Comparison of ENCODE assay signal across 9 cellular contexts in the genomic region with DNA sequence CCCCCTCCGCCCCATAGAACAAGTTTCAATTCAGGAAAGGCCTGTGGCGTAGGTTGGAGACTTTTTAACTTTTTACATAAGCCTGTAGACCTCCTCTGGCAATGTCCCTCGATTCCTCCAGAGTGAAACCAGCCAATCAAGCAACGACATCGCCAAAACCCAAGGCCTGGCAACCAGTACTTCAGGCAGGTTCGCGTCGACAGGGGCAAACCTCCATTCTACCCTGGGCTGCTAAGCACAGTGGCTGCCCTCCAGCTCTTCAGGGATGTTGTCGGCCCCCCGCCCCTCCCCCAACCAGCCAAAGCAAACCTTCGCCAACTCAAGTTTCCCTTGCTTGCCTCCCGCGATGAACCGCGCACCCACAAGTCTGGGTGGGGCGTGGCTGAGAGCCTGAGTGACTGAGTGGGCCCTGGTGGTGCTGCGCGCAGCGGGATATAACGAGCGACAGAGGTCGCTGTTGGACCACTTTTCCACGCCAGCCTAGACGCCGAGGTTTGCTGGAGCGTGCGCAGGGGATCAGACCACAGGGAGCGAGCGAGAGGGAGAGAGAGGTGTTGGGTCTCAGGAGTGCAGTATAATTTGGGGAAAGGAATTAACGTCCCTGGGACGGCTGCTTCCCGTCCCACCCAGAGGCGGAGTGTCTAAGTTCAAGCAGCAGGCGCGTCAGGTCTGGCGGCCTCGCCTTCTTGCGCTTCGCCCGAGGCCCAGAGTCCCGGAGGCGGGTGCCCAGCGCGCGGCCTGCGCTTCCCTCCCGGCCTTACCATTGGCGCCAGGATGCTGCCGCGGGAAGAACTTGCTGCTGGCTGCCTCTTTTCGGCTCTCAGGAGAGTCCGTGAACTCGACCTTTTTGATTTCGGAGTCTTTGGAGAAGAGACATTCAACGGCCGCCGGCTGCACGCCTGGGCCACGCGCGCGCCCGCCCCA. TPM values are rescaled to one million over a fixed set of nuclear protein-coding genes. Genes with fewer than 3 reads are reported as not detected.
A peak's percentile ranks its signal among the peaks of the same experiment; 100 is the strongest.
DNase-seq lines count a peak whose midpoint lies in the region; ATAC-seq and TF ChIP-seq lines count a peak whose summit lies in the region.
"Had no signal": no experiment of that assay in that cellular context is flagged by ENCODE, and none has a peak within 500 bp of the region (broad histone marks: within the 10 kb centered on the region; RNA-seq: fewer than 3 reads in every experiment).

No MANE protein-coding gene starts in this region.

- H3K9me3 ChIP-seq in A673 (ENCODE audit: low read depth, low read length, poor library complexity, severe bottlenecking), result no peaks in the 10 kb centered on the region
- H3K9me3 ChIP-seq: SJSA1 had no signal

- H3K27ac Mint-ChIP-seq in WTC11, result no peak overlapping the region
- H3K27ac Mint-ChIP-seq in nephron, result peak overlapping the region; percentile 48 to 88 (median 81)
- no peak overlapping the region for H3K27ac Mint-ChIP-seq in immature natural killer cell

- H3K4me1 Mint-ChIP-seq in WTC11 (peaks cover 66% of the 10 kb centered on the region), nephron (peaks cover 48% of the 10 kb centered on the region), immature natural killer cell (peaks cover 0 to 1% of the 10 kb centered on the region in 2 donors)

- H3K4me3 Mint-ChIP-seq in WTC11, result peak overlapping the region; percentile 85
- peak overlapping the region; percentile 85 to 87 (median 86) for H3K4me3 Mint-ChIP-seq in nephron
- peak overlapping the region in 1 of 5 donors; percentile 69 for H3K4me3 Mint-ChIP-seq in immature natural killer cell

- ATAC-seq in HG02678 (IDR thresholded peaks at IDR 0.05; ENCODE audit: unreplicated experiment) (peak; percentile 97), WTC11 (peak; percentile 60)

- no peak overlapping the region for H3K27ac ChIP-seq in A673 (ENCODE audit: low read depth, low read length, poor library complexity, severe bottlenecking)
- H3K27ac ChIP-seq: SJSA1 had no signal

- DNase-seq in A673 (ENCODE audit: low spot score) (peak; percentile 92), MV-4-11 (lab: John Stamatoyannopoulos, UW) (peak; percentile 51), WTC11 (ENCODE audit: low spot score) (peak; percentile 86), fibroblast of the conjunctiva (ENCODE audit: low read depth) (peak; percentile 94), immature natural killer cell (no peak)

- peak; percentile 97 for TF ChIP-seq CTCF in A673 (conservative IDR thresholded peaks at IDR 0.05; ENCODE audit: low read depth, low read length)
- TF ChIP-seq CTCF in GM12872 (IDR thresholded peaks at IDR 0.05; ENCODE audit: insufficient read depth, low read depth, low read length), result peak; percentile 78
- TF ChIP-seq CTCF in WTC11 (IDR thresholded peaks at IDR 0.05), result peak; percentile 65
- peak; percentile 91 to 97 (median 96) for TF ChIP-seq CTCF in nephron (IDR thresholded peaks at IDR 0.05; ENCODE audit: unreplicated experiment in 3 of 3)

- no peaks in the 10 kb centered on the region for H3K4me1 ChIP-seq in A673 (ENCODE audit: insufficient read depth, low read length, poor library complexity, severe bottlenecking)

- intact Hi-C loops in A673 (cut with micrococcal nuclease; ENCODE audit: unreplicated experiment), result loop anchor here (1.0 to 10.0 kb wide), 7 partner anchors 340 to 1303 kb away; no protein-coding TSS in a partner anchor

- peaks cover 4% of the 10 kb centered on the region for H3K27me3 ChIP-seq in A673 (replicated peaks; ENCODE audit: insufficient read depth, low read depth, low read length, poor library complexity)
- H3K27me3 ChIP-seq: SJSA1 had no signal

- peak overlapping the region; percentile 40 for H3K4me3 ChIP-seq in A673 (ENCODE audit: low read depth, low read length, poor library complexity, severe bottlenecking)
- H3K4me3 ChIP-seq: SJSA1 had no signal

- BruUV-seq in A673 (replicated peaks; lab: Mats Ljungman, UMichigan), result no TSS peak

- POLR2A ChIA-PET in A673 (lab: Charles Lee; ENCODE audit: low non-redundant PET) (no interaction called here), WTC11 (lab: Charles Lee) (no interaction called here)

- H3K9me3 Mint-ChIP-seq in WTC11, result no peaks in the 10 kb centered on the region
- no peaks in the 10 kb centered on the region for H3K9me3 Mint-ChIP-seq in nephron
- H3K9me3 Mint-ChIP-seq in immature natural killer cell, result peaks cover 6 to 58% (median 17%) of the 10 kb centered on the region in 6 donors

- CTCF ChIA-PET in A673 (lab: Charles Lee) (interaction anchor here (0.6 kb wide), 1 partner anchor 999 kb away, joined by 3 read pairs; no protein-coding TSS in a partner anchor), WTC11 (lab: Charles Lee) (interaction anchor here (1.5 to 1.7 kb wide), 3 partner anchors 17 to 843 kb away, joined by 3 to 7 read pairs (median 4); no protein-coding TSS in a partner anchor)

- no peaks in the 10 kb centered on the region for H3K36me3 ChIP-seq in A673 (ENCODE audit: insufficient read depth, low read length, poor library complexity, severe bottlenecking)

- H3K27me3 Mint-ChIP-seq in WTC11 (ENCODE audit: low read depth) (peaks cover 100% of the 10 kb centered on the region), nephron (ENCODE audit: low read depth) (peaks cover 97% of the 10 kb centered on the region), immature natural killer cell (ENCODE audit: low read depth in 3 of 3) (peaks cover 36 to 59% (median 50%) of the 10 kb centered on the region in 3 donors)

- no peaks in the 10 kb centered on the region for H3K36me3 Mint-ChIP-seq in WTC11
- peaks cover 9% of the 10 kb centered on the region for H3K36me3 Mint-ChIP-seq in nephron (ENCODE audit: low read depth)
- peaks cover 0 to 10% (median 6%) of the 10 kb centered on the region in 3 donors for H3K36me3 Mint-ChIP-seq in immature natural killer cell

TF ChIP-seq in WTC11, 78 proteins besides CTCF, POLR2A, EP300 and RAD21 (continues in another document):
- TF ChIP-seq ESRRA (CRISPR knock-in tag; IDR thresholded peaks at IDR 0.05; ENCODE audit: borderline replicate concordance) (peak; percentile 51; the same call in 1 of the 2 replicates), ZNF121 (CRISPR knock-in tag; IDR thresholded peaks at IDR 0.05) (no peak), MAX (CRISPR knock-in tag; IDR thresholded peaks at IDR 0.05) (peak; percentile 81), ATF1 (CRISPR knock-in tag; IDR thresholded peaks at IDR 0.05) (no peak), NFYB (CRISPR knock-in tag; conservative IDR thresholded peaks at IDR 0.05; ENCODE audit: low read depth) (no peak; the same call in 1 of the 2 replicates), CBFB (CRISPR knock-in tag; IDR thresholded peaks at IDR 0.05; ENCODE audit: low read depth) (no peak), NR2C2 (CRISPR knock-in tag; IDR thresholded peaks at IDR 0.05) (peak; percentile 59), FOXK1 (CRISPR knock-in tag; IDR thresholded peaks at IDR 0.05) (0 out of 2 replicates have a peak, but pooled peaks have one; percentile 24), ZNF425 (CRISPR knock-in tag; conservative IDR thresholded peaks at IDR 0.05) (no peak), GABPB1 (CRISPR knock-in tag; IDR thresholded peaks at IDR 0.05) (no peak), JUN (CRISPR knock-in tag; IDR thresholded peaks at IDR 0.05) (no peak; the same call in 1 of the 2 replicates), TEAD4 (CRISPR knock-in tag; IDR thresholded peaks at IDR 0.05) (no peak), MYBL2 (CRISPR knock-in tag; IDR thresholded peaks at IDR 0.05) (peak; percentile 74; the same call in 1 of the 2 replicates), CREB1 (CRISPR knock-in tag; IDR thresholded peaks at IDR 0.05) (peak; percentile 62; the same call in 1 of the 2 replicates), SMAD4 (CRISPR knock-in tag; IDR thresholded peaks at IDR 0.05) (no peak)
- TF ChIP-seq, protein P1, sequence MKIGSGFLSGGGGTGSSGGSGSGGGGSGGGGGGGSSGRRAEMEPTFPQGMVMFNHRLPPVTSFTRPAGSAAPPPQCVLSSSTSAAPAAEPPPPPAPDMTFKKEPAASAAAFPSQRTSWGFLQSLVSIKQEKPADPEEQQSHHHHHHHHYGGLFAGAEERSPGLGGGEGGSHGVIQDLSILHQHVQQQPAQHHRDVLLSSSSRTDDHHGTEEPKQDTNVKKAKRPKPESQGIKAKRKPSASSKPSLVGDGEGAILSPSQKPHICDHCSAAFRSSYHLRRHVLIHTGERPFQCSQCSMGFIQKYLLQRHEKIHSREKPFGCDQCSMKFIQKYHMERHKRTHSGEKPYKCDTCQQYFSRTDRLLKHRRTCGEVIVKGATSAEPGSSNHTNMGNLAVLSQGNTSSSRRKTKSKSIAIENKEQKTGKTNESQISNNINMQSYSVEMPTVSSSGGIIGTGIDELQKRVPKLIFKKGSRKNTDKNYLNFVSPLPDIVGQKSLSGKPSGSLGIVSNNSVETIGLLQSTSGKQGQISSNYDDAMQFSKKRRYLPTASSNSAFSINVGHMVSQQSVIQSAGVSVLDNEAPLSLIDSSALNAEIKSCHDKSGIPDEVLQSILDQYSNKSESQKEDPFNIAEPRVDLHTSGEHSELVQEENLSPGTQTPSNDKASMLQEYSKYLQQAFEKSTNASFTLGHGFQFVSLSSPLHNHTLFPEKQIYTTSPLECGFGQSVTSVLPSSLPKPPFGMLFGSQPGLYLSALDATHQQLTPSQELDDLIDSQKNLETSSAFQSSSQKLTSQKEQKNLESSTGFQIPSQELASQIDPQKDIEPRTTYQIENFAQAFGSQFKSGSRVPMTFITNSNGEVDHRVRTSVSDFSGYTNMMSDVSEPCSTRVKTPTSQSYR (CRISPR knock-in tag; IDR thresholded peaks at IDR 0.05), result peak; percentile 86; the same call in 1 of the 2 replicates

RNA-seq across cellular contexts. Expression of gene PITX2, which starts 9.0 kb away (rescaled TPM):
- total RNA-seq in A673 (2021), result 0.90 and 2.0 TPM in 2 replicates
- 11.3 to 24.9 TPM (median 12.2 TPM) in 3 replicates for total RNA-seq in WTC11 (2021)
- not detected for polyA plus RNA-seq in immature natural killer cell

Comparison
In these comparisons a context has a peak if more than half of its experiments do, and no peak if none do; other contexts are left out.
1. DNase-seq: peak in A673 (single experiment), MV-4-11 (single experiment), WTC11 (single experiment) and fibroblast of the conjunctiva (single experiment); none in immature natural killer cell (0 of 3).
2. H3K27ac Mint-ChIP-seq: peak in nephron (3 of 3); none in WTC11 (single experiment) and immature natural killer cell (0 of 6).
3. Peak in every context shown above with its lines, with median percentiles within 50 percentile points of each other: CTCF ChIP-seq.